ENCODE assay signal across 8 cellular contexts in the genomic region with DNA sequence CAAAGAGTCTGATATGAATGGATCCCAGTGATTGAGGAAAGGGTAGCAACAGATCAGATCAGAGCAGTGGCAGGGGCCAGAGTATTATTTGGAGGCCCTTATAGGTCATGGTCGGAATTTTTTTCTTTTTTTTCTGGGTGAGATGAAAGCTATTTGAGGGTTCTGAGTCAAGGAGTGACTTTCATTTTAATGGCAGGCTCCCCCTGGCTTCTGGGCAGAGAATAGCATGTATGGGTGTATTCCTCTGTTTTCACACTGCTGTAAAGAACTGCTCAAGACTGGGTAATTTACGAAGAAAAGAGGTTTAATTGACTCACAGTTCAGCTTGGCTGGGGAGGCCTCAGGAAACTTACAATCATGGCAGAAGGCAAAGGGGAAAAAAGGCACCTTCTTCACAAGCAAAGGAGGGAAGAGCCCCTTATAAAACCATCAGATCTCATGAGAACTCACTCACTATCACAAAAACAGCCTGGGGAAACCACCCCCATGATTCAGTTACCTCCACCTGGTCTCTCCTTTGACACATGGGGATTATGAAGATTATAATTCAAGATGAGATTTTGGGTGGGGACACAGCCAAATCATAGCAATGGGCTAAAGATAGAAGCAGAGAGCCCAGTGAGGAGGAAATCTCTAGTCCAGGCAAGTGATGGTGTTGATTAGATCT. TPM values are rescaled to one million over a fixed set of nuclear protein-coding genes. Genes with fewer than 3 reads are reported as not detected.
DNase-seq lines count a peak whose midpoint lies in the region; ATAC-seq, FAIRE-seq and TF ChIP-seq lines count a peak whose summit lies in the region.

No MANE protein-coding gene starts in this region.

- H3K23ac ChIP-seq in H1 (ENCODE audit: insufficient read length), result no peak overlapping the region

- 61% methylated on average over 2 of the region's 2 CpGs; no CpG with 5 or more reads in 1 of the 2 experiments for WGBS in H1 (ENCODE audit: extremely low coverage in 1 of 2, insufficient coverage in 1 of 2, insufficient read length in 1 of 2, insufficient replicate concordance in 2 of 2, low coverage in 1 of 2, low lambda C conversion rate in 2 of 2, missing lambda C conversion rate in 1 of 2), 2 experiments
- WGBS in prostate gland, result 60% methylated on average over 2 of the region's 2 CpGs

- H3K4ac ChIP-seq in H1 (replicated peaks; ENCODE audit: insufficient read length, low read depth, low read length), result no peak overlapping the region

- H3K23me2 ChIP-seq in H1 (ENCODE audit: low read depth, low read length), result no peaks in the 10 kb centered on the region

- TF ChIP-seq POLR2A in H1 (IDR thresholded peaks at IDR 0.05; ENCODE audit: control extremely low read depth in 1 of 2, low read depth in 2 of 2, low read length in 2 of 2) (no peak), prostate gland (IDR thresholded peaks at IDR 0.05) (no peak)

- H3K4me3 Mint-ChIP-seq in HFFc6, result no peak overlapping the region

- CTCF ChIA-PET in H1 (lab: Charles Lee; ENCODE audit: partially characterized antibody), result interaction anchor here (0.8 to 2.3 kb wide), 27 partner anchors 9 to 330 kb away, joined by 3 to 15 read pairs (median 4); no protein-coding TSS in a partner anchor

- no peak overlapping the region for H2AK5ac ChIP-seq in H1 (ENCODE audit: low read depth, low read length)

- H3K36me3 Mint-ChIP-seq in HFFc6 (ENCODE audit: low read depth), result no peaks in the 10 kb centered on the region

- H4K8ac ChIP-seq in H1 (ENCODE audit: extremely low read depth, insufficient read depth, low read length), result no peak overlapping the region

- H3K36me3 ChIP-seq in H1 (ENCODE audit: control insufficient read depth in 2 of 4, insufficient read depth in 4 of 4, low read length in 3 of 4) (0 out of 8 replicates have a peak, but pooled peaks cover 0 to 5% (median 0%) of the 10 kb centered on the region in 4 experiments), prostate gland (no peaks in the 10 kb centered on the region)

- no peaks in the 10 kb centered on the region for H3K79me2 ChIP-seq in H1 (ENCODE audit: control insufficient read depth in 1 of 2, insufficient read depth in 2 of 2, low read length in 2 of 2)

- POLR2A ChIA-PET in H1 (lab: Charles Lee; ENCODE audit: partially characterized antibody), result interaction anchor here (0.8 to 1.2 kb wide), 4 partner anchors 10 to 47 kb away, joined by 3 to 7 read pairs (median 3); no protein-coding TSS in a partner anchor

- no peak overlapping the region for H2BK12ac ChIP-seq in H1 (ENCODE audit: low read depth, low read length)

- ATAC-seq in HG03469 (IDR thresholded peaks at IDR 0.05; ENCODE audit: unreplicated experiment), result no peak
- no peak for ATAC-seq in HG03139 (IDR thresholded peaks at IDR 0.05; ENCODE audit: unreplicated experiment)

- no peak overlapping the region for H3K56ac ChIP-seq in H1 (replicated peaks; ENCODE audit: insufficient read length, low read depth, low read length)

- H3K4me1 ChIP-seq in H1 (replicated peaks in 1 of 4; ENCODE audit: control insufficient read depth in 3 of 4, insufficient read depth in 4 of 4, low read length in 3 of 4) (no peaks in the 10 kb centered on the region), prostate gland (replicated peaks) (no peaks in the 10 kb centered on the region)

- no peak overlapping the region for H3K14ac ChIP-seq in H1 (ENCODE audit: insufficient read length)

- DNase-seq in HFFc6 (peak; percentile 43), H1 (ENCODE audit: low read depth in 1 of 2, low spot score in 2 of 2) (no peak), prostate gland (ENCODE audit: low spot score) (no peak), NCI-H524 treated with DMSO at 0.1 percent for 48 hours (lab: John Stamatoyannopoulos, UW) (no peak)

- H3K27me3 ChIP-seq in H1 (replicated peaks in 1 of 4; ENCODE audit: control insufficient read depth in 3 of 4, extremely low read depth in 1 of 4, insufficient read depth in 3 of 4, low read length in 3 of 4) (no peaks in the 10 kb centered on the region; a peak in 1 of 7 replicates), prostate gland (replicated peaks; ENCODE audit: insufficient read depth) (no peaks in the 10 kb centered on the region)

- no peaks in the 10 kb centered on the region for H3K9me3 Mint-ChIP-seq in HFFc6

- H3K79me1 ChIP-seq in H1 (ENCODE audit: low read depth, low read length), result no peaks in the 10 kb centered on the region

- H3K9ac ChIP-seq in H1 (replicated peaks in 1 of 4; ENCODE audit: extremely low read depth in 1 of 4, low read depth in 3 of 4, low read length in 3 of 4), result no peak overlapping the region

- intact Hi-C loops in prostate gland (cut with DNase I), result no loop called here

- H3K9me3 ChIP-seq in H1 (ENCODE audit: insufficient read depth in 2 of 2, low read depth in 1 of 2, low read length in 1 of 2) (peaks cover 0 to under 1% of the 10 kb centered on the region in 2 experiments; a peak in 2 of 4 replicates), prostate gland (no peaks in the 10 kb centered on the region)

- H4K91ac ChIP-seq in H1 (replicated peaks; ENCODE audit: insufficient read length, low read length), result no peak overlapping the region

- H3K18ac ChIP-seq in H1 (ENCODE audit: extremely low read depth, low read length), result no peak overlapping the region

- H2BK5ac ChIP-seq in H1 (ENCODE audit: low read depth, low read length), result no peak overlapping the region

- H3K27me3 Mint-ChIP-seq in HFFc6 (ENCODE audit: insufficient read depth), result peaks cover 9% of the 10 kb centered on the region

- H2BK15ac ChIP-seq in H1 (ENCODE audit: low read length), result no peak overlapping the region

- FAIRE-seq in H1 (lab: Jason Lieb, UNC), result peak; percentile 65

- TF ChIP-seq EP300 in H1 (IDR thresholded peaks at IDR 0.05; ENCODE audit: borderline replicate concordance in 1 of 2, low read depth in 2 of 2, low read length in 2 of 2), result no peak

- no peak overlapping the region for H2BK20ac ChIP-seq in H1 (ENCODE audit: low read length)

- H2BK120ac ChIP-seq in H1 (replicated peaks; ENCODE audit: low read depth, low read length), result no peak overlapping the region

- no peaks in the 10 kb centered on the region; the same call in 1 of the 2 replicates for H3K4me1 Mint-ChIP-seq in HFFc6 (ENCODE audit: low read depth)

- H4K5ac ChIP-seq in H1 (ENCODE audit: insufficient read length, low read depth, low read length), result no peak overlapping the region

- H3K4me3 ChIP-seq in H1 (ENCODE audit: extremely low read depth in 1 of 4, insufficient read depth in 2 of 4, low read depth in 3 of 4, low read length in 4 of 4) (no peak overlapping the region), prostate gland (no peak overlapping the region)

- peak; percentile 41 to 54 for TF ChIP-seq RAD21 in H1 (IDR thresholded peaks at IDR 0.05 in 1 of 2, conservative IDR thresholded peaks at IDR 0.05 in 1 of 2; ENCODE audit: low read depth in 2 of 2, low read length in 2 of 2)

- no peaks in the 10 kb centered on the region for H4K20me1 ChIP-seq in H1 (replicated peaks in 1 of 2; ENCODE audit: control insufficient read depth in 1 of 2, insufficient read depth in 2 of 2, low read length in 2 of 2)

- no peak overlapping the region for H2AFZ ChIP-seq in H1 (ENCODE audit: low read length)

- no peak overlapping the region for H3K27ac ChIP-seq in C4-2B
- no peak overlapping the region for H3K27ac ChIP-seq in VCaP
- H3K27ac ChIP-seq in H1 (ENCODE audit: low read depth, low read length), result no peak overlapping the region
- H3K27ac ChIP-seq in prostate gland, result no peak overlapping the region

- TF ChIP-seq CTCF in C4-2B (conservative IDR thresholded peaks at IDR 0.05), result peak; percentile 82
- TF ChIP-seq CTCF in HFFc6 (IDR thresholded peaks at IDR 0.05), result peak; percentile 81
- peak; percentile 86 for TF ChIP-seq CTCF in VCaP (conservative IDR thresholded peaks at IDR 0.05)
- peak in 2 of 3 experiments; percentile 63 to 69; a peak in 3 of 4 replicates for TF ChIP-seq CTCF in H1 (IDR thresholded peaks at IDR 0.05; ENCODE audit: control extremely low read depth in 1 of 3, insufficient read depth in 1 of 3, low read depth in 1 of 3, low read length in 3 of 3)
- TF ChIP-seq CTCF in prostate gland (IDR thresholded peaks at IDR 0.05), result peak in 3 of 4 experiments; percentile 45 to 58 (median 50)

- H3K27ac Mint-ChIP-seq in HFFc6, result no peak overlapping the region

- H3K4me2 ChIP-seq in H1 (ENCODE audit: insufficient read depth in 1 of 2, low read depth in 2 of 2, low read length in 2 of 2), result no peak overlapping the region

RNA-seq across cellular contexts. Expression of a gene that starts 3.0 kb away (rescaled TPM):
- under 1 TPM in 5 of 6 experiments, not detected in 1; 0.26 to 0.53 (median 0.40) TPM for total RNA-seq in HFFc6 (2021; fragmentation: NEBNext Ultra II Directional; extraction: Animal tissue kit (Norgen Biotek cat#: 25700))
- total RNA-seq in H1 (2021; fragmentation: NEBNext Ultra II Directional; extraction: Animal tissue kit (Norgen Biotek cat#: 25700)), result 1.5 and 1.7 TPM in 2 replicates
- 0.93 and 1.1 TPM in 2 replicates for polyA plus RNA-seq in H1 (2011; rRNA removed)
- 0.85 TPM for polyA plus RNA-seq in H1 (2011; cell fraction: cytosol; rRNA removed)
- polyA plus RNA-seq in H1 (2011; cell fraction: nucleus; rRNA removed), result 2.5 TPM
- polyA plus RNA-seq in H1 (2012, experiment 1 of 2), result 0.86 to 1.9 TPM (median 1.6 TPM) in 4 replicates
- 1.1 TPM for polyA plus RNA-seq in H1 (2012, experiment 2 of 2)
- polyA plus RNA-seq in H1 (2013, experiment 1 of 2), result 0.39 TPM
- 0.59 TPM for polyA plus RNA-seq in H1 (2013, experiment 2 of 2)
- polyA minus RNA-seq in H1 (2011; rRNA and poly(A)+ RNA removed), result 1.1 and 1.3 TPM in 2 replicates
- 0.95 TPM for polyA minus RNA-seq in H1 (2011; cell fraction: cytosol; rRNA and poly(A)+ RNA removed)
- polyA minus RNA-seq in H1 (2011; cell fraction: nucleus; rRNA and poly(A)+ RNA removed), result 2.7 TPM
- 1 to 10 TPM in 1 of 2 donors, under 1 TPM in 1; 0.59 to 4.3 TPM for total RNA-seq in prostate gland

RNA-seq across cellular contexts. Expression of a gene that starts 7.2 kb away (rescaled TPM):
- total RNA-seq in HFFc6 (2021; fragmentation: NEBNext Ultra II Directional; extraction: Animal tissue kit (Norgen Biotek cat#: 25700)), result not detected
- total RNA-seq in H1 (2021; fragmentation: NEBNext Ultra II Directional; extraction: Animal tissue kit (Norgen Biotek cat#: 25700)), result not detected in 2 replicates
- not detected in 2 replicates for polyA plus RNA-seq in H1 (2011; rRNA removed)
- not detected for polyA plus RNA-seq in H1 (2011; cell fraction: cytosol; rRNA removed)
- 0.16 TPM for polyA plus RNA-seq in H1 (2011; cell fraction: nucleus; rRNA removed)
- polyA plus RNA-seq in H1 (2012, experiment 1 of 2), result 1.9 to 55.2 TPM (median 3.7 TPM) in 4 replicates
- polyA plus RNA-seq in H1 (2012, experiment 2 of 2), result 77.7 TPM
- 0.24 TPM for polyA plus RNA-seq in H1 (2013, experiment 1 of 2)
- 0.37 TPM for polyA plus RNA-seq in H1 (2013, experiment 2 of 2)
- polyA minus RNA-seq in H1 (2011; rRNA and poly(A)+ RNA removed), result not detected in 2 replicates
- not detected for polyA minus RNA-seq in H1 (2011; cell fraction: cytosol; rRNA and poly(A)+ RNA removed)
- not detected for polyA minus RNA-seq in H1 (2011; cell fraction: nucleus; rRNA and poly(A)+ RNA removed)
- 10 to 100 TPM in 1 of 2 donors, 1 to 10 TPM in 1; 9.5 to 21.4 TPM for total RNA-seq in prostate gland

RNA-seq across cellular contexts. Expression of a gene that starts 34.2 kb away (rescaled TPM):
- total RNA-seq in HFFc6 (2021; fragmentation: NEBNext Ultra II Directional; extraction: Animal tissue kit (Norgen Biotek cat#: 25700)), result 10 to 100 TPM; 16.5 to 23.1 (median 20.8) TPM
- total RNA-seq in H1 (2021; fragmentation: NEBNext Ultra II Directional; extraction: Animal tissue kit (Norgen Biotek cat#: 25700)), result 146 and 156 TPM in 2 replicates
- polyA plus RNA-seq in H1 (2011; rRNA removed), result 87.6 and 110 TPM in 2 replicates
- polyA plus RNA-seq in H1 (2011; cell fraction: cytosol; rRNA removed), result 76.8 TPM
- polyA plus RNA-seq in H1 (2011; cell fraction: nucleus; rRNA removed), result 113 TPM
- 111 to 130 TPM (median 124 TPM) in 4 replicates for polyA plus RNA-seq in H1 (2012, experiment 1 of 2)
- polyA plus RNA-seq in H1 (2012, experiment 2 of 2), result 176 TPM
- 139 TPM for polyA plus RNA-seq in H1 (2013, experiment 1 of 2)
- polyA plus RNA-seq in H1 (2013, experiment 2 of 2), result 138 TPM
- polyA minus RNA-seq in H1 (2011; rRNA and poly(A)+ RNA removed), result 97.0 and 101 TPM in 2 replicates
- polyA minus RNA-seq in H1 (2011; cell fraction: cytosol; rRNA and poly(A)+ RNA removed), result 74.5 TPM
- polyA minus RNA-seq in H1 (2011; cell fraction: nucleus; rRNA and poly(A)+ RNA removed), result 52.5 TPM
- 10 to 100 TPM; 17.0 to 28.0 TPM for total RNA-seq in prostate gland

RNA-seq across cellular contexts. Expression of a gene that starts 35.7 kb away (rescaled TPM):
- not detected for total RNA-seq in HFFc6 (2021; fragmentation: NEBNext Ultra II Directional; extraction: Animal tissue kit (Norgen Biotek cat#: 25700))
- total RNA-seq in H1 (2021; fragmentation: NEBNext Ultra II Directional; extraction: Animal tissue kit (Norgen Biotek cat#: 25700)), result 2.6 and 3.1 TPM in 2 replicates
- polyA plus RNA-seq in H1 (2011; rRNA removed), result 5.9 and 6.8 TPM in 2 replicates
- 4.6 TPM for polyA plus RNA-seq in H1 (2011; cell fraction: cytosol; rRNA removed)
- polyA plus RNA-seq in H1 (2011; cell fraction: nucleus; rRNA removed), result 5.8 TPM
- 1.4 to 4.0 TPM (median 3.3 TPM) in 4 replicates for polyA plus RNA-seq in H1 (2012, experiment 1 of 2)
- polyA plus RNA-seq in H1 (2012, experiment 2 of 2), result 3.4 TPM
- polyA plus RNA-seq in H1 (2013, experiment 1 of 2), result 5.0 TPM
- polyA plus RNA-seq in H1 (2013, experiment 2 of 2), result 4.3 TPM
- 1.0 and 2.1 TPM in 2 replicates for polyA minus RNA-seq in H1 (2011; rRNA and poly(A)+ RNA removed)
- polyA minus RNA-seq in H1 (2011; cell fraction: cytosol; rRNA and poly(A)+ RNA removed), result 2.6 TPM
- polyA minus RNA-seq in H1 (2011; cell fraction: nucleus; rRNA and poly(A)+ RNA removed), result 1.5 TPM
- 10 to 100 TPM in 1 of 2 donors, 1 to 10 TPM in 1; 1.0 to 17.8 TPM for total RNA-seq in prostate gland
